Comparison of ENCODE assay signal across 8 cellular contexts in the genomic region with DNA sequence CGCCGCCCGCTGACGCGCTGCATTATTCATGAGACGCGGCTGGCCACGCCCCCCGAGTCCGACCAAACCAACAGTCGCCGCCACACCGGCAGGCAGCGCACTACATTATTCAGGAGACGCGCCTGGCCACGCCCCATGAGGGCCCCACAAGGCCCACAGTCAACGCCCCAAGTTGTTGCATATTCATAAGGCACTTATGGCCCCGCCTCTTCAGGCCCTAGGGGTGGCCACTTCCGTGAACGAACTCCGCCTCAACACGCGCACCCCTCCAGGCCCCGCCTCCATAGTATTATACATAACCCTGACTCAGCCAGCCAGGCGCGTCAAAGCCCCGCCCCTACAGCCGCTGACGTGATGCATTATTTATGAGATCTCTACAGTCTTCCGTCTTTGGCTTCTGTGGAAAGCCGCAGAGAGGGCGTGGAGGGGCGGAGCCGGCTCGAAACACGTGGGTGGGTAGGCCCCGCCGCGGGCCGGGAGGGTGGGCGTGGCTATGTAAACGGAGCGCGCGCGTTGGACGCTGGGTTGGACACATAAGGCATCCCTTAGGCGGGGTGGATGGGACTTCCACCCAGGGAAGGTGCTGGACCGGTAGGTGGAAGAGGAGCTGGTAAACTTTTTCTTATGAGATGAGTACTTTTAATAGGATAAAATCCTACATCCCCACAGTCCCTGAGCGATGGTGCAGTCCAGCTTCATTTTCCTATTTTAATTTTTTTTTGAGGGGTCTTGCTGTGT. TPM values are rescaled to one million over a fixed set of nuclear protein-coding genes. Genes with fewer than 3 reads are reported as not detected.
A peak's percentile ranks its signal among the peaks of the same experiment; 100 is the strongest.
DNase-seq lines count a peak whose midpoint lies in the region; ATAC-seq, FAIRE-seq and TF ChIP-seq lines count a peak whose summit lies in the region.

No MANE protein-coding gene starts in this region.

- peaks cover 25% of the 10 kb centered on the region; the same call in 1 of the 2 replicates for H3F3A ChIP-seq in GM23248 (ENCODE audit: insufficient read depth)

- peak overlapping the region; percentile 93 for H3K27ac Mint-ChIP-seq in activated T-helper 1 cell treated with anti-CD3 and anti-CD28 coated beads, Interleukin-12 subunit alpha, Interleukin-12 subunit beta, Interleukin-2, Interleukin-4 antibody, amounts not matched to agents 30 ng/mL and 10 ng/mL and 1 ng/mL, durations not matched to agents 14 hours and 24 hours and 36 hours
- H3K27ac Mint-ChIP-seq in naive thymus-derived CD4-positive, alpha-beta T cell: peak overlapping the region; percentile 89 to 98 (median 95)
- H3K27ac Mint-ChIP-seq in stimulated activated memory B cell treated with anti-CD40 and anti-IgM and Interleukin-4, amounts not matched to agents 10 μg/mL and 1 μg/mL and 100 μg/mL, for 72 hours: peak overlapping the region; percentile 84

- CTCF ChIA-PET in naive thymus-derived CD4-positive, alpha-beta T cell (lab: Charles Lee): interaction anchor here (0.6 to 2.8 kb wide), 3 partner anchors 23 to 324 kb away, joined by 3 to 19 read pairs (median 4); a partner anchor contains a TSS

- WGBS in GM23248 (ENCODE audit: low coverage in 1 of 2, low lambda C conversion rate in 2 of 2, missing lambda C conversion rate in 2 of 2), 2 experiments: 1% methylated on average over 46 to 47 of the region's 51 CpGs

- POLR2A ChIA-PET in naive thymus-derived CD4-positive, alpha-beta T cell (lab: Charles Lee): interaction anchor here (0.6 to 4.4 kb wide), 15 partner anchors 9 to 489 kb away, joined by 3 to 30 read pairs (median 4); a partner anchor contains a TSS

- H3K27me3 ChIP-seq in DND-41 (ENCODE audit: insufficient read depth, low read length, poor library complexity) (no peaks in the 10 kb centered on the region), GM23248 (replicated peaks; ENCODE audit: insufficient read depth) (no peaks in the 10 kb centered on the region), Karpas-422 (ENCODE audit: low read length) (no peaks in the 10 kb centered on the region), fibroblast of lung (ENCODE audit: control insufficient read depth, insufficient read depth, low read length) (no peaks in the 10 kb centered on the region)
- H3K27me3 ChIP-seq in naive thymus-derived CD4-positive, alpha-beta T cell (ENCODE audit: control insufficient read depth in 2 of 2, insufficient read depth in 2 of 2, low read length in 2 of 2): no peaks in the 10 kb centered on the region

- ATAC-seq in DND-41 (ENCODE audit: insufficient read depth, low read depth): peak; percentile 89
- peak; percentile 92 for ATAC-seq in naive thymus-derived CD4-positive, alpha-beta T cell
- peak; percentile 95 for ATAC-seq in stimulated activated memory B cell treated with anti-CD40 and anti-IgM and Interleukin-4, amounts not matched to agents 10 μg/mL and 1 μg/mL and 100 μg/mL, for 72 hours

- TF ChIP-seq CTCF in DND-41 (IDR thresholded peaks at IDR 0.05; ENCODE audit: borderline replicate concordance, extremely low read depth, low read length, poor library complexity, severe bottlenecking) (peak; percentile 32), fibroblast of lung (conservative IDR thresholded peaks at IDR 0.05 in 1 of 2, IDR thresholded peaks at IDR 0.05 in 1 of 2; ENCODE audit: low read depth in 1 of 2, low read length in 2 of 2) (no peak)

- no peaks in the 10 kb centered on the region for H3K9me2 ChIP-seq in GM23248 (ENCODE audit: insufficient read depth)
- no peaks in the 10 kb centered on the region for H3K9me2 ChIP-seq in Karpas-422 (replicated peaks; ENCODE audit: insufficient read depth, low read length)

- H3K79me2 ChIP-seq in DND-41 (ENCODE audit: insufficient read depth, low read length): peaks cover 45% of the 10 kb centered on the region
- peaks cover 44% of the 10 kb centered on the region for H3K79me2 ChIP-seq in GM23248 (ENCODE audit: insufficient read depth)
- peaks cover 45% of the 10 kb centered on the region for H3K79me2 ChIP-seq in Karpas-422 (ENCODE audit: low read length)
- peaks cover 42% of the 10 kb centered on the region for H3K79me2 ChIP-seq in fibroblast of lung (ENCODE audit: control insufficient read depth, insufficient read depth, low read length)

- DNase-seq in DND-41 (peak; percentile 100), GM23248 (peak; percentile 100), Karpas-422 (peak; percentile 100), RCC 7860 (ENCODE audit: low spot score) (peak; percentile 100), fibroblast of lung (ENCODE audit: low read depth in 2 of 2) (peak; percentile 100)
- peak; percentile 100 for DNase-seq in activated T-helper 1 cell treated with anti-CD3 and anti-CD28 coated beads, Interleukin-12 subunit alpha, Interleukin-12 subunit beta, Interleukin-2, Interleukin-4 antibody, amounts not matched to agents 30 ng/mL and 10 ng/mL and 1 ng/mL, durations not matched to agents 14 hours and 24 hours and 36 hours (ENCODE audit: low spot score)
- peak; percentile 99 to 100 (median 100) for DNase-seq in naive thymus-derived CD4-positive, alpha-beta T cell

- H3K4me1 Mint-ChIP-seq in activated T-helper 1 cell treated with anti-CD3 and anti-CD28 coated beads, Interleukin-12 subunit alpha, Interleukin-12 subunit beta, Interleukin-2, Interleukin-4 antibody, amounts not matched to agents 30 ng/mL and 10 ng/mL and 1 ng/mL, durations not matched to agents 14 hours and 24 hours and 36 hours (ENCODE audit: low read depth): peaks cover 12% of the 10 kb centered on the region
- H3K4me1 Mint-ChIP-seq in naive thymus-derived CD4-positive, alpha-beta T cell: peaks cover 0 to 24% (median 17%) of the 10 kb centered on the region in 7 donors
- H3K4me1 Mint-ChIP-seq in stimulated activated memory B cell treated with anti-CD40 and anti-IgM and Interleukin-4, amounts not matched to agents 10 μg/mL and 1 μg/mL and 100 μg/mL, for 72 hours: peaks cover 36% of the 10 kb centered on the region

- peak overlapping the region; percentile 75 for H2AFZ ChIP-seq in DND-41 (ENCODE audit: low read depth, low read length)
- H2AFZ ChIP-seq in GM23248: peak overlapping the region; percentile 75
- H2AFZ ChIP-seq in Karpas-422 (ENCODE audit: low read length): no peak overlapping the region
- peak overlapping the region; percentile 52 for H2AFZ ChIP-seq in fibroblast of lung (ENCODE audit: low read length)

- peak overlapping the region; percentile 74 to 85; a peak in 3 of 4 replicates for H3K4me3 ChIP-seq in DND-41 (ENCODE audit: low read depth in 1 of 2, low read length in 2 of 2)
- H3K4me3 ChIP-seq in GM23248: peak overlapping the region; percentile 90
- peak overlapping the region; percentile 83 for H3K4me3 ChIP-seq in Karpas-422 (ENCODE audit: low read length)
- peak overlapping the region in 2 of 4 experiments; percentile 17 to 99 for H3K4me3 ChIP-seq in fibroblast of lung (replicated peaks in 1 of 4; ENCODE audit: control extremely low read depth in 1 of 4, insufficient read depth in 1 of 4, low read depth in 3 of 4, low read length in 4 of 4)
- peak overlapping the region; percentile 89 for H3K4me3 ChIP-seq in naive thymus-derived CD4-positive, alpha-beta T cell (ENCODE audit: low read length)

- peak; percentile 91 for FAIRE-seq in RCC 7860 (lab: Jason Lieb, UNC)

- H3K36me3 ChIP-seq in DND-41 (ENCODE audit: insufficient read depth, low read length): no peaks in the 10 kb centered on the region; the same call in 1 of the 2 replicates
- H3K36me3 ChIP-seq in GM23248 (ENCODE audit: low read depth): no peaks in the 10 kb centered on the region
- no peaks in the 10 kb centered on the region for H3K36me3 ChIP-seq in Karpas-422 (ENCODE audit: insufficient read depth, low read length)
- H3K36me3 ChIP-seq in fibroblast of lung (ENCODE audit: control insufficient read depth, insufficient read depth, low read length): no peaks in the 10 kb centered on the region
- peaks cover 0 to 4% (median 0%) of the 10 kb centered on the region in 3 experiments for H3K36me3 ChIP-seq in naive thymus-derived CD4-positive, alpha-beta T cell (ENCODE audit: control insufficient read depth in 2 of 3, insufficient read depth in 3 of 3, low read length in 3 of 3)

- intact Hi-C loops in activated T-helper 1 cell treated with anti-CD3 and anti-CD28 coated beads, Interleukin-12 subunit alpha, Interleukin-12 subunit beta, Interleukin-2, Interleukin-4 antibody, amounts not matched to agents 30 ng/mL and 10 ng/mL and 1 ng/mL, durations not matched to agents 14 hours and 24 hours and 36 hours (cut with micrococcal nuclease): loop anchor here (1.0 kb wide), 16 partner anchors 22 to 670 kb away; a partner anchor contains a TSS
- intact Hi-C loops in naive thymus-derived CD4-positive, alpha-beta T cell (cut with micrococcal nuclease): loop anchor here (1.0 to 10.0 kb wide), 24 partner anchors 21 to 1217 kb away; a partner anchor contains a TSS

- H3K9me3 Mint-ChIP-seq in activated T-helper 1 cell treated with anti-CD3 and anti-CD28 coated beads, Interleukin-12 subunit alpha, Interleukin-12 subunit beta, Interleukin-2, Interleukin-4 antibody, amounts not matched to agents 30 ng/mL and 10 ng/mL and 1 ng/mL, durations not matched to agents 14 hours and 24 hours and 36 hours: no peaks in the 10 kb centered on the region
- H3K9me3 Mint-ChIP-seq in naive thymus-derived CD4-positive, alpha-beta T cell: no peaks in the 10 kb centered on the region
- no peaks in the 10 kb centered on the region for H3K9me3 Mint-ChIP-seq in stimulated activated memory B cell treated with anti-CD40 and anti-IgM and Interleukin-4, amounts not matched to agents 10 μg/mL and 1 μg/mL and 100 μg/mL, for 72 hours

- H4K20me1 ChIP-seq in DND-41 (ENCODE audit: insufficient read depth, low read length) (peaks cover 19% of the 10 kb centered on the region), GM23248 (ENCODE audit: insufficient read depth) (no peaks in the 10 kb centered on the region), Karpas-422 (ENCODE audit: insufficient read depth, low read depth, low read length) (peaks cover 9% of the 10 kb centered on the region; the same call in 1 of the 2 replicates), fibroblast of lung (ENCODE audit: control insufficient read depth, extremely low read depth, insufficient read depth, low read length) (no peaks in the 10 kb centered on the region)

- in situ Hi-C loops in GM23248 (cut with MboI): no loop called here

- H3K9ac ChIP-seq in DND-41 (ENCODE audit: low read depth, low read length) (peak overlapping the region; percentile 83), GM23248 (peak overlapping the region; percentile 98), Karpas-422 (ENCODE audit: low read length) (peak overlapping the region; percentile 92; the same call in 1 of the 2 replicates), fibroblast of lung (ENCODE audit: insufficient read depth, low read length) (peak overlapping the region; percentile 40)

- H3K9me3 ChIP-seq in DND-41 (ENCODE audit: insufficient read depth, low read length, severe bottlenecking) (no peaks in the 10 kb centered on the region), GM23248 (ENCODE audit: low read depth) (no peaks in the 10 kb centered on the region), Karpas-422 (ENCODE audit: low read length) (no peaks in the 10 kb centered on the region), fibroblast of lung (ENCODE audit: control insufficient read depth, insufficient read depth, low read depth, low read length) (no peaks in the 10 kb centered on the region)
- no peaks in the 10 kb centered on the region for H3K9me3 ChIP-seq in naive thymus-derived CD4-positive, alpha-beta T cell (ENCODE audit: control insufficient read depth in 2 of 3, low read length in 3 of 3)

- H3K36me3 Mint-ChIP-seq in activated T-helper 1 cell treated with anti-CD3 and anti-CD28 coated beads, Interleukin-12 subunit alpha, Interleukin-12 subunit beta, Interleukin-2, Interleukin-4 antibody, amounts not matched to agents 30 ng/mL and 10 ng/mL and 1 ng/mL, durations not matched to agents 14 hours and 24 hours and 36 hours (ENCODE audit: low read depth): no peaks in the 10 kb centered on the region
- no peaks in the 10 kb centered on the region for H3K36me3 Mint-ChIP-seq in naive thymus-derived CD4-positive, alpha-beta T cell
- no peaks in the 10 kb centered on the region for H3K36me3 Mint-ChIP-seq in stimulated activated memory B cell treated with anti-CD40 and anti-IgM and Interleukin-4, amounts not matched to agents 10 μg/mL and 1 μg/mL and 100 μg/mL, for 72 hours

- H3K4me3 Mint-ChIP-seq in activated T-helper 1 cell treated with anti-CD3 and anti-CD28 coated beads, Interleukin-12 subunit alpha, Interleukin-12 subunit beta, Interleukin-2, Interleukin-4 antibody, amounts not matched to agents 30 ng/mL and 10 ng/mL and 1 ng/mL, durations not matched to agents 14 hours and 24 hours and 36 hours: peak overlapping the region; percentile 91
- peak overlapping the region; percentile 87 to 98 (median 93) for H3K4me3 Mint-ChIP-seq in naive thymus-derived CD4-positive, alpha-beta T cell
- peak overlapping the region; percentile 93 for H3K4me3 Mint-ChIP-seq in stimulated activated memory B cell treated with anti-CD40 and anti-IgM and Interleukin-4, amounts not matched to agents 10 μg/mL and 1 μg/mL and 100 μg/mL, for 72 hours

- H3K27ac ChIP-seq in DND-41 (ENCODE audit: low read length): peak overlapping the region; percentile 69
- H3K27ac ChIP-seq in GM23248: peak overlapping the region; percentile 98
- no peak overlapping the region for H3K27ac ChIP-seq in Karpas-422 (ENCODE audit: low read length)
- H3K27ac ChIP-seq in fibroblast of lung (ENCODE audit: insufficient read depth, low read length): peak overlapping the region; percentile 100
- peak overlapping the region; percentile 94 for H3K27ac ChIP-seq in naive thymus-derived CD4-positive, alpha-beta T cell (ENCODE audit: low read depth, low read length)

- H3K4me2 ChIP-seq in DND-41 (ENCODE audit: insufficient read depth, low read length): peak overlapping the region; percentile 63
- H3K4me2 ChIP-seq in GM23248 (ENCODE audit: unreplicated experiment): peak overlapping the region; percentile 56
- no peak overlapping the region for H3K4me2 ChIP-seq in Karpas-422 (ENCODE audit: low read depth, low read length, poor library complexity, severe bottlenecking)
- peak overlapping the region; percentile 8 for H3K4me2 ChIP-seq in fibroblast of lung (ENCODE audit: extremely low read depth, insufficient read depth, low read length)

- peaks cover 24% of the 10 kb centered on the region for H3K4me1 ChIP-seq in DND-41 (ENCODE audit: insufficient read depth, low read length)
- peaks cover 12% of the 10 kb centered on the region for H3K4me1 ChIP-seq in GM23248 (ENCODE audit: insufficient read depth)
- H3K4me1 ChIP-seq in Karpas-422 (ENCODE audit: low read length): peaks cover 10% of the 10 kb centered on the region
- peaks cover 3% of the 10 kb centered on the region for H3K4me1 ChIP-seq in fibroblast of lung (ENCODE audit: control insufficient read depth, extremely low read depth, insufficient read depth, low read length)
- H3K4me1 ChIP-seq in naive thymus-derived CD4-positive, alpha-beta T cell (ENCODE audit: control insufficient read depth in 2 of 2, insufficient read depth in 2 of 2, low read length in 2 of 2): peaks cover 5 to 9% of the 10 kb centered on the region in 2 donors

- H3K27me3 Mint-ChIP-seq in activated T-helper 1 cell treated with anti-CD3 and anti-CD28 coated beads, Interleukin-12 subunit alpha, Interleukin-12 subunit beta, Interleukin-2, Interleukin-4 antibody, amounts not matched to agents 30 ng/mL and 10 ng/mL and 1 ng/mL, durations not matched to agents 14 hours and 24 hours and 36 hours (ENCODE audit: insufficient read depth): no peaks in the 10 kb centered on the region
- H3K27me3 Mint-ChIP-seq in naive thymus-derived CD4-positive, alpha-beta T cell: no peaks in the 10 kb centered on the region
- no peaks in the 10 kb centered on the region for H3K27me3 Mint-ChIP-seq in stimulated activated memory B cell treated with anti-CD40 and anti-IgM and Interleukin-4, amounts not matched to agents 10 μg/mL and 1 μg/mL and 100 μg/mL, for 72 hours

RNA-seq across cellular contexts. Expression of a gene that starts 0.4 kb away (rescaled TPM):
- total RNA-seq in GM23248 (2014; rRNA removed; shearing (Covaris generic)): 22.1 and 24.2 TPM in 2 replicates
- polyA plus RNA-seq in GM23248 (2016; fragmentation: Nextera tagmentation; extraction: Ambion mirVana) (16.4 and 17.1 TPM in 2 replicates), fibroblast of lung (4.4 and 6.6 TPM in 2 replicates)
- 10.9 and 14.8 TPM in 2 replicates for total RNA-seq in Karpas-422 (2014; rRNA removed; shearing (Covaris generic); ENCODE audit: low replicate concordance)
- 23.6 and 24.1 TPM in 2 replicates for total RNA-seq in activated T-helper 1 cell treated with anti-CD3 and anti-CD28 coated beads, Interleukin-12 subunit alpha, Interleukin-12 subunit beta, Interleukin-2, Interleukin-4 antibody, amounts not matched to agents 30 ng/mL and 10 ng/mL and 1 ng/mL, durations not matched to agents 14 hours and 24 hours and 36 hours
- total RNA-seq in fibroblast of lung: 17.7 and 18.7 TPM in 2 replicates
- 8.1 and 10.6 TPM in 2 replicates for polyA plus RNA-seq in fibroblast of lung (2012)
- 10.3 and 24.9 TPM in 2 replicates for polyA minus RNA-seq in fibroblast of lung (ENCODE audit: low replicate concordance)
- total RNA-seq in naive thymus-derived CD4-positive, alpha-beta T cell: 10 to 100 TPM; 18.9 to 70.4 (median 25.0) TPM
- 10 to 100 TPM in 1 of 2 donors, 1 to 10 TPM in 1; 8.9 to 12.6 TPM for polyA plus RNA-seq in naive thymus-derived CD4-positive, alpha-beta T cell

RNA-seq across cellular contexts. Expression of a gene that starts 21.1 kb away (rescaled TPM):
- total RNA-seq in GM23248 (2014; rRNA removed; shearing (Covaris generic)): 419 and 466 TPM in 2 replicates
- 195 and 208 TPM in 2 replicates for polyA plus RNA-seq in GM23248 (2016; fragmentation: Nextera tagmentation; extraction: Ambion mirVana)
- total RNA-seq in Karpas-422 (2014; rRNA removed; shearing (Covaris generic); ENCODE audit: low replicate concordance): 92.6 and 255 TPM in 2 replicates
- 163 and 167 TPM in 2 replicates for total RNA-seq in activated T-helper 1 cell treated with anti-CD3 and anti-CD28 coated beads, Interleukin-12 subunit alpha, Interleukin-12 subunit beta, Interleukin-2, Interleukin-4 antibody, amounts not matched to agents 30 ng/mL and 10 ng/mL and 1 ng/mL, durations not matched to agents 14 hours and 24 hours and 36 hours
- total RNA-seq in fibroblast of lung: 230 and 289 TPM in 2 replicates
- polyA plus RNA-seq in fibroblast of lung: 128 and 135 TPM in 2 replicates
- polyA plus RNA-seq in fibroblast of lung (2012): 268 and 272 TPM in 2 replicates
- polyA minus RNA-seq in fibroblast of lung (ENCODE audit: low replicate concordance): 98.0 and 170 TPM in 2 replicates
- 100 to 1,000 TPM; 137 to 241 (median 221) TPM for total RNA-seq in naive thymus-derived CD4-positive, alpha-beta T cell
- 100 to 1,000 TPM in 1 of 2 donors, 10 to 100 TPM in 1; 96.9 to 155 TPM for polyA plus RNA-seq in naive thymus-derived CD4-positive, alpha-beta T cell

RNA-seq across cellular contexts. Expression of a gene that starts 35.4 kb away (rescaled TPM):
- 91.2 and 110 TPM in 2 replicates for total RNA-seq in GM23248 (2014; rRNA removed; shearing (Covaris generic))
- polyA plus RNA-seq in GM23248 (2016; fragmentation: Nextera tagmentation; extraction: Ambion mirVana) (129 and 135 TPM in 2 replicates), fibroblast of lung (108 and 167 TPM in 2 replicates)
- total RNA-seq in Karpas-422 (2014; rRNA removed; shearing (Covaris generic); ENCODE audit: low replicate concordance): 103 and 128 TPM in 2 replicates
- total RNA-seq in activated T-helper 1 cell treated with anti-CD3 and anti-CD28 coated beads, Interleukin-12 subunit alpha, Interleukin-12 subunit beta, Interleukin-2, Interleukin-4 antibody, amounts not matched to agents 30 ng/mL and 10 ng/mL and 1 ng/mL, durations not matched to agents 14 hours and 24 hours and 36 hours: 128 and 133 TPM in 2 replicates
- total RNA-seq in fibroblast of lung: 63.3 and 65.0 TPM in 2 replicates
- polyA plus RNA-seq in fibroblast of lung (2012): 107 and 136 TPM in 2 replicates
- 94.9 and 186 TPM in 2 replicates for polyA minus RNA-seq in fibroblast of lung (ENCODE audit: low replicate concordance)
- total RNA-seq in naive thymus-derived CD4-positive, alpha-beta T cell: 100 to 1,000 TPM in 2 of 5 experiments, 10 to 100 TPM in 3; 74.7 to 108 (median 99.9) TPM
- polyA plus RNA-seq in naive thymus-derived CD4-positive, alpha-beta T cell: 10 to 100 TPM; 70.3 to 78.5 TPM

RNA-seq across cellular contexts. Expression of a gene that starts 49.4 kb away (rescaled TPM):
- total RNA-seq in GM23248 (2014; rRNA removed; shearing (Covaris generic)): 647 and 755 TPM in 2 replicates
- polyA plus RNA-seq in GM23248 (2016; fragmentation: Nextera tagmentation; extraction: Ambion mirVana): 708 and 711 TPM in 2 replicates
- total RNA-seq in Karpas-422 (2014; rRNA removed; shearing (Covaris generic); ENCODE audit: low replicate concordance): 881 and 1,597 TPM in 2 replicates
- 1,472 and 1,500 TPM in 2 replicates for total RNA-seq in activated T-helper 1 cell treated with anti-CD3 and anti-CD28 coated beads, Interleukin-12 subunit alpha, Interleukin-12 subunit beta, Interleukin-2, Interleukin-4 antibody, amounts not matched to agents 30 ng/mL and 10 ng/mL and 1 ng/mL, durations not matched to agents 14 hours and 24 hours and 36 hours
- total RNA-seq in fibroblast of lung: 917 and 1,142 TPM in 2 replicates
- polyA plus RNA-seq in fibroblast of lung: 1,018 and 1,460 TPM in 2 replicates
- 1,726 and 2,094 TPM in 2 replicates for polyA plus RNA-seq in fibroblast of lung (2012)
- polyA minus RNA-seq in fibroblast of lung (ENCODE audit: low replicate concordance): 3,202 and 3,482 TPM in 2 replicates
- 1,000 to 10,000 TPM; 1,563 to 2,429 (median 2,196) TPM for total RNA-seq in naive thymus-derived CD4-positive, alpha-beta T cell
- 1,000 to 10,000 TPM; 2,042 to 2,197 TPM for polyA plus RNA-seq in naive thymus-derived CD4-positive, alpha-beta T cell

Comparison
In these comparisons a context has a peak if more than half of its experiments do, and no peak if none do; other contexts are left out.
1. H3K9ac ChIP-seq: peak in every context shown above with its lines; median percentile 98 in GM23248; 92 in Karpas-422; 83 in DND-41; 40 in fibroblast of lung.